Comparison of ENCODE assay signal across 22 cellular contexts in the genomic region with DNA sequence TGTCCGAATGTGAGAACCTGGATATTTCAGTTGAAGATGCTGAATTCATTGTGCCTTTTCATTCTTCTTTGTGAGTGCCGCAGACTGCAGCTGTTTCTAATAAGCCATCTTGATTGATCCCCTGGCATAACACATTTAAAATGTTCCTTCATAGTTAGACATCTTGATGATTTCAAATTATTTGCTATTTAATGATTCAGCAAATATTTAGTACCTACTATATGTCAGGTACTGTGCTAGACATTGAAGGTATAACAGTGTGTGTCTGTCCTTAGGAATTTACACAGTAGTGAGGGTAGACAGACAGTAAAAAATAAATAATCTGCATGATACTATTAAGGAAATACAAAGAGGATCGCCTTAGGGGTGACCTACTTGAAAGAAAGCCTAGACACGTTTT.
"Had no signal": no experiment of that assay in that cellular context is flagged by ENCODE, and none has a peak within 500 bp of the region (broad histone marks: within the 10 kb centered on the region; RNA-seq: fewer than 3 reads in every experiment).

No MANE protein-coding gene starts in this region.

- H3K4me3 ChIP-seq: breast epithelium, MG63 had no signal

- H3K36me3 ChIP-seq: breast epithelium had no signal

- DNase-seq: activated CD4-positive, alpha-beta T cell treated with anti-CD3 and anti-CD28 coated beads, Interleukin-2, amount 10 ng/mL, durations not matched to agents 24 days and 14 days; activated CD4-positive, alpha-beta T cell treated with anti-CD3 and anti-CD28 coated beads, Interleukin-2, amount 50 U/mL, for 4 hours; activated CD8-positive, alpha-beta T cell treated with anti-CD3 and anti-CD28 coated beads for 36 hours; activated gamma-delta T cell; activated naive CD4-positive, alpha-beta T cell treated with Interleukin-2 at 50 U/mL for 16 hours; activated naive CD8-positive, alpha-beta T cell treated with anti-CD3 and anti-CD28 coated beads, Interleukin-2, amount 50 U/mL, for 24 hours; activated T-cell treated with anti-CD3 and anti-CD28 coated beads, Interleukin-2, amount 50 U/mL, for 24 hours; aorta; cerebellar nuclear complex; Kasumi-1; NCI-H1048; NCI-H1105 treated with DMSO at 0.1 percent for 48 hours; NCI-H1436; NCI-H1694; NCI-H1930; NCI-H2171; NCI-H510A; NCI-H526; NCI-H748 treated with DMSO at 0.1 percent for 48 hours; WERI-Rb-1 had no signal

- H3K4me1 ChIP-seq: breast epithelium had no signal

- ATAC-seq: activated CD8-positive, alpha-beta T cell treated with anti-CD3 and anti-CD28 coated beads for 36 hours; activated naive CD8-positive, alpha-beta T cell treated with anti-CD3 and anti-CD28 coated beads, Interleukin-2, amount 50 U/mL, for 24 hours had no signal

- H3K27ac ChIP-seq: breast epithelium, WERI-Rb-1 had no signal

- H3K27me3 ChIP-seq: breast epithelium, MG63 had no signal
